In genomic region chr14:61598980-61599379, GRCh38 we compare ENCODE assay signal across 10 cellular contexts.
DNase-seq lines count a peak whose midpoint lies in the region; ATAC-seq, FAIRE-seq and TF ChIP-seq lines count a peak whose summit lies in the region.
"Had no signal": no experiment of that assay in that cellular context is flagged by ENCODE, and none has a peak within 500 bp of the region (broad histone marks: within the 10 kb centered on the region; RNA-seq: fewer than 3 reads in every experiment).

No MANE protein-coding gene starts in this region.

- H3K9me3 Mint-ChIP-seq in CD8-positive, alpha-beta T cell, result no peaks in the 10 kb centered on the region
- no peaks in the 10 kb centered on the region for H3K9me3 Mint-ChIP-seq in activated CD4-positive, alpha-beta memory T cell treated with anti-CD3 and anti-CD28 coated beads for 36 hours
- H3K9me3 Mint-ChIP-seq in WTC11, result no peaks in the 10 kb centered on the region

- no peak for TF ChIP-seq POLR2A in H54 (IDR thresholded peaks at IDR 0.05; ENCODE audit: low read depth, low read length)

- H3K36me3 ChIP-seq in CD8-positive, alpha-beta T cell (ENCODE audit: insufficient read depth, low read length), result no peaks in the 10 kb centered on the region
- no peaks in the 10 kb centered on the region for H3K36me3 ChIP-seq in kidney (ENCODE audit: control insufficient read depth in 1 of 2, insufficient read depth in 2 of 2, low read length in 2 of 2)

- no peak overlapping the region for H3K27ac ChIP-seq in CD8-positive, alpha-beta T cell (ENCODE audit: low read depth, low read length)
- H3K27ac ChIP-seq in kidney (ENCODE audit: low read depth in 2 of 2, low read length in 2 of 2), result peak overlapping the region in 1 of 2 donors; percentile 5

- no peak overlapping the region for H3K27ac Mint-ChIP-seq in CD8-positive, alpha-beta T cell
- peak overlapping the region; percentile 65 for H3K27ac Mint-ChIP-seq in activated CD4-positive, alpha-beta memory T cell treated with anti-CD3 and anti-CD28 coated beads for 36 hours
- no peak overlapping the region for H3K27ac Mint-ChIP-seq in WTC11

- H3K4me1 ChIP-seq in CD8-positive, alpha-beta T cell (ENCODE audit: insufficient read depth, low read length), result peaks cover 18% of the 10 kb centered on the region
- peaks cover 2 to 6% of the 10 kb centered on the region in 2 donors for H3K4me1 ChIP-seq in kidney (ENCODE audit: control insufficient read depth in 1 of 2, insufficient read depth in 1 of 2, low read depth in 1 of 2, low read length in 2 of 2)

- no peaks in the 10 kb centered on the region for H3K9me3 ChIP-seq in CD8-positive, alpha-beta T cell (ENCODE audit: low read length)
- no peaks in the 10 kb centered on the region for H3K9me3 ChIP-seq in kidney (ENCODE audit: control insufficient read depth in 1 of 2, low read length in 2 of 2)

- no peaks in the 10 kb centered on the region for H3K27me3 ChIP-seq in CD8-positive, alpha-beta T cell (ENCODE audit: insufficient read depth, low read length)

- CTCF ChIA-PET in CD8-positive, alpha-beta T cell (lab: Charles Lee), result interaction anchor here (0.6 kb wide), 1 partner anchor 8 kb away, joined by 3 read pairs; no protein-coding TSS in a partner anchor
- CTCF ChIA-PET in activated CD4-positive, alpha-beta memory T cell treated with anti-CD3 and anti-CD28 coated beads for 36 hours (lab: Charles Lee), result interaction anchor here (0.6 kb wide), 1 partner anchor 70 kb away, joined by 3 read pairs; no protein-coding TSS in a partner anchor
- CTCF ChIA-PET in WTC11 (lab: Charles Lee), result no interaction called here

- no peak overlapping the region for H3K4me3 Mint-ChIP-seq in CD8-positive, alpha-beta T cell
- H3K4me3 Mint-ChIP-seq in activated CD4-positive, alpha-beta memory T cell treated with anti-CD3 and anti-CD28 coated beads for 36 hours, result no peak overlapping the region
- H3K4me3 Mint-ChIP-seq in WTC11, result no peak overlapping the region

- no peaks in the 10 kb centered on the region for H3K36me3 Mint-ChIP-seq in CD8-positive, alpha-beta T cell
- H3K36me3 Mint-ChIP-seq in activated CD4-positive, alpha-beta memory T cell treated with anti-CD3 and anti-CD28 coated beads for 36 hours, result peaks cover 1% of the 10 kb centered on the region
- H3K36me3 Mint-ChIP-seq in WTC11, result no peaks in the 10 kb centered on the region

- no peak for TF ChIP-seq CTCF in CD8-positive, alpha-beta T cell (IDR thresholded peaks at IDR 0.05)
- no peak for TF ChIP-seq CTCF in kidney (IDR thresholded peaks at IDR 0.05; ENCODE audit: borderline replicate concordance, extremely low read depth, insufficient read depth)
- TF ChIP-seq CTCF in WTC11 (IDR thresholded peaks at IDR 0.05), result no peak

- no peaks in the 10 kb centered on the region for H3K27me3 Mint-ChIP-seq in CD8-positive, alpha-beta T cell (ENCODE audit: low read depth)
- H3K27me3 Mint-ChIP-seq in activated CD4-positive, alpha-beta memory T cell treated with anti-CD3 and anti-CD28 coated beads for 36 hours, result no peaks in the 10 kb centered on the region
- H3K27me3 Mint-ChIP-seq in WTC11 (ENCODE audit: low read depth), result no peaks in the 10 kb centered on the region

- peak; percentile 96 for FAIRE-seq in H54 (lab: Jason Lieb, UNC)
- no peak for FAIRE-seq in kidney (lab: Jason Lieb, UNC)

- H3K4me3 ChIP-seq in CD8-positive, alpha-beta T cell (ENCODE audit: low read depth, low read length), result no peak overlapping the region
- H3K4me3 ChIP-seq in kidney (ENCODE audit: low read length in 2 of 2), result no peak overlapping the region
- H3K4me3 ChIP-seq: skin epidermis had no signal

- H3K9ac ChIP-seq in kidney (ENCODE audit: low read length in 2 of 2), result no peak overlapping the region

- DNase-seq in CD8-positive, alpha-beta T cell, result no peak
- no peak for DNase-seq in H54 (ENCODE audit: insufficient read length, low spot score)
- DNase-seq in activated CD4-positive, alpha-beta memory T cell treated with anti-CD3 and anti-CD28 coated beads for 36 hours, result peak; percentile 54
- DNase-seq in lung microvascular endothelial cell (ENCODE audit: low read depth in 2 of 2), result peak; percentile 23 to 63
- DNase-seq in ecto neural progenitor cell (ENCODE audit: low spot score), result no peak
- DNase-seq in kidney, result no peak
- DNase-seq in WTC11 (ENCODE audit: low spot score), result no peak
- no peak for DNase-seq in SW 1271 (lab: John Stamatoyannopoulos, UW)
- DNase-seq: NCI-H524 had no signal

- peak; percentile 45 for ATAC-seq in CD8-positive, alpha-beta T cell
- no peak for ATAC-seq in WTC11

- H3K4me1 Mint-ChIP-seq in CD8-positive, alpha-beta T cell (ENCODE audit: low read depth), result peaks cover 23% of the 10 kb centered on the region
- peaks cover 48% of the 10 kb centered on the region for H3K4me1 Mint-ChIP-seq in activated CD4-positive, alpha-beta memory T cell treated with anti-CD3 and anti-CD28 coated beads for 36 hours (ENCODE audit: low read depth)
- H3K4me1 Mint-ChIP-seq in WTC11, result peaks cover 45% of the 10 kb centered on the region

- POLR2A ChIA-PET in CD8-positive, alpha-beta T cell (lab: Charles Lee), result interaction anchor here (1.2 kb wide), 1 partner anchor 10 kb away, joined by 4 read pairs; no protein-coding TSS in a partner anchor
- POLR2A ChIA-PET in activated CD4-positive, alpha-beta memory T cell treated with anti-CD3 and anti-CD28 coated beads for 36 hours (lab: Charles Lee), result interaction anchor here (0.7 to 1.2 kb wide), 3 partner anchors 22 to 266 kb away, joined by 3 read pairs; no protein-coding TSS in a partner anchor
- POLR2A ChIA-PET in WTC11 (lab: Charles Lee), result no interaction called here

- intact Hi-C loops in CD8-positive, alpha-beta T cell (cut with DNase I, micrococcal nuclease), result no loop called here
- intact Hi-C loops in activated CD4-positive, alpha-beta memory T cell treated with anti-CD3 and anti-CD28 coated beads for 36 hours (cut with micrococcal nuclease), result loop anchor here (1.0 kb wide), 1 partner anchor 21 kb away; no protein-coding TSS in a partner anchor
- intact Hi-C loops in kidney (cut with DNase I), result no loop called here

TF ChIP-seq in WTC11, 78 proteins besides CTCF, POLR2A, EP300 and RAD21:
- TF ChIP-seq ZNF263 (CRISPR knock-in tag; IDR thresholded peaks at IDR 0.05; ENCODE audit: low read depth) (no peak), ZNF317 (CRISPR knock-in tag; IDR thresholded peaks at IDR 0.05; ENCODE audit: borderline replicate concordance, low read depth) (no peak), CDX4 (CRISPR knock-in tag; IDR thresholded peaks at IDR 0.05; ENCODE audit: borderline replicate concordance) (no peak), HMGA2 (CRISPR knock-in tag; IDR thresholded peaks at IDR 0.05) (no peak), ZNF232 (CRISPR knock-in tag; IDR thresholded peaks at IDR 0.05) (no peak), ZNF121 (CRISPR knock-in tag; IDR thresholded peaks at IDR 0.05) (no peak), GRHL2 (CRISPR knock-in tag; IDR thresholded peaks at IDR 0.05; ENCODE audit: insufficient replicate concordance, severe bottlenecking) (no peak), FOXK1 (CRISPR knock-in tag; IDR thresholded peaks at IDR 0.05) (no peak), E2F4 (CRISPR knock-in tag; IDR thresholded peaks at IDR 0.05; ENCODE audit: borderline replicate concordance, low read depth) (no peak), GTF2I (CRISPR knock-in tag; conservative IDR thresholded peaks at IDR 0.05) (no peak)
TF ChIP-seq in WTC11: peak in this region for 0.

Comparison
In these comparisons a context has a peak if more than half of its experiments do, and no peak if none do; other contexts are left out.
1. DNase-seq: peak in activated CD4-positive, alpha-beta memory T cell treated with anti-CD3 and anti-CD28 coated beads for 36 hours (single experiment) and lung microvascular endothelial cell (2 of 2); none in CD8-positive, alpha-beta T cell (0 of 7), H54 (single experiment), ecto neural progenitor cell (single experiment), kidney (single experiment), WTC11 (single experiment) and SW 1271 (0 of 2).